Comparison of ENCODE assay signal across 22 cellular contexts in genomic region chr4:183515411-183515810, GRCh38.
A peak's percentile ranks its signal among the peaks of the same experiment; 100 is the strongest.
DNase-seq lines count a peak whose midpoint lies in the region; TF ChIP-seq lines count a peak whose summit lies in the region.
"Had no signal": no experiment of that assay in that cellular context is flagged by ENCODE, and none has a peak within 500 bp of the region (broad histone marks: within the 10 kb centered on the region; RNA-seq: fewer than 3 reads in every experiment).

No MANE protein-coding gene starts in this region.

- no peaks in the 10 kb centered on the region for H4K20me1 ChIP-seq in BLaER1 treated with 17β-estradiol and CSF1 and Interleukin-3, amounts not matched to agents 10 nM and 100 nM

- peaks cover 23 to 39% (median 32%) of the 10 kb centered on the region in 11 experiments for H3K36me3 ChIP-seq in BLaER1 treated with 17β-estradiol and CSF1 and Interleukin-3, amounts not matched to agents 10 nM and 100 nM
- H3K36me3 ChIP-seq: BE2C had no signal

- H3K27me3 ChIP-seq in BLaER1 treated with 17β-estradiol and CSF1 and Interleukin-3, amounts not matched to agents 10 nM and 100 nM = no peaks in the 10 kb centered on the region
- H3K27me3 ChIP-seq: BE2C had no signal

- H3K27ac ChIP-seq in BLaER1 treated with 17β-estradiol and CSF1 and Interleukin-3, amounts not matched to agents 10 nM and 100 nM = no peak overlapping the region; a peak in 1 of 22 replicates
- H3K27ac ChIP-seq: A549, C4-2B had no signal

- DNase-seq in NOMO-1 treated with DMSO at 0.1 percent for 48 hours (lab: John Stamatoyannopoulos, UW; ENCODE audit: unreplicated experiment) (peak; percentile 27), NOMO-1 treated with dmso at 0.1 percent for 144 hours (lab: John Stamatoyannopoulos, UW; ENCODE audit: unreplicated experiment) (no peak), MV-4-11 (lab: John Stamatoyannopoulos, UW) (peak; percentile 12), astrocyte of the spinal cord (ENCODE audit: low read depth, low spot score) (peak; percentile 20), NCI-H2171 (lab: John Stamatoyannopoulos, UW) (no peak)
- DNase-seq in activated CD8-positive, alpha-beta memory T cell treated with anti-CD3 and anti-CD28 coated beads, Interleukin-2, amount 50 U/mL, for 4 hours = no peak
- DNase-seq in activated CD4-positive, CD25-positive, alpha-beta regulatory T cell (lab: John Stamatoyannopoulos, UW) = no peak
- DNase-seq: 8988T; ACHN; AML-193; BE2C; Caco-2; CD4-positive, CD25-positive, alpha-beta regulatory T cell; CD8-positive, alpha-beta T cell; DMS153; DND-41; GOT3; HFFc6 had no signal

- no peaks in the 10 kb centered on the region for H3K9me3 ChIP-seq in BLaER1 treated with 17β-estradiol and CSF1 and Interleukin-3, amounts not matched to agents 10 nM and 100 nM (replicated peaks in 1 of 11)
- H3K9me3 ChIP-seq: A549, BE2C, Caco-2, HAP-1 had no signal

- TF ChIP-seq CTCF in astrocyte of the spinal cord (IDR thresholded peaks at IDR 0.05; ENCODE audit: low read depth, low read length) = no peak

- in situ Hi-C loops in astrocyte of the spinal cord (cut with HindIII; ENCODE audit: low sequenced_read_pairs) = no loop called here

- H3K4me1 ChIP-seq in BLaER1 treated with 17β-estradiol and CSF1 and Interleukin-3, amounts not matched to agents 10 nM and 100 nM = peaks cover 10 to 15% (median 12%) of the 10 kb centered on the region in 10 experiments; a peak in 18 of 20 replicates
- H3K4me1 ChIP-seq: A549, BE2C, Caco-2, HAP-1 had no signal

- H3K9ac ChIP-seq in BLaER1 treated with 17β-estradiol and CSF1 and Interleukin-3, amounts not matched to agents 10 nM and 100 nM = no peak overlapping the region

- H3K4me3 ChIP-seq in BLaER1 treated with 17β-estradiol and CSF1 and Interleukin-3, amounts not matched to agents 10 nM and 100 nM = no peak overlapping the region
- H3K4me3 ChIP-seq in astrocyte of the spinal cord (ENCODE audit: low read depth, low read length) = no peak overlapping the region
- H3K4me3 ChIP-seq: A549, HAP-1 had no signal

- peak overlapping the region in 10 of 11 experiments; percentile 14 to 63 (median 50); a peak in 19 of 22 replicates for H3K4me2 ChIP-seq in BLaER1 treated with 17β-estradiol and CSF1 and Interleukin-3, amounts not matched to agents 10 nM and 100 nM
- H3K4me2 ChIP-seq: A549 had no signal

Comparison
In these comparisons a context has a peak if more than half of its experiments do, and no peak if none do; other contexts are left out.
1. DNase-seq: peak in NOMO-1 treated with DMSO at 0.1 percent for 48 hours (single experiment), MV-4-11 (single experiment) and astrocyte of the spinal cord (single experiment); none in NOMO-1 treated with dmso at 0.1 percent for 144 hours (single experiment), activated CD8-positive, alpha-beta memory T cell treated with anti-CD3 and anti-CD28 coated beads, Interleukin-2, amount 50 U/mL, for 4 hours (single experiment), activated CD4-positive, CD25-positive, alpha-beta regulatory T cell (0 of 4) and NCI-H2171 (single experiment).